18 cellular contexts compared by ENCODE assay signal in genomic region chr14:95003099-95003960, GRCh38.
"Had no signal": no experiment of that assay in that cellular context is flagged by ENCODE, and none has a peak within 500 bp of the region (broad histone marks: within the 10 kb centered on the region; RNA-seq: fewer than 3 reads in every experiment).

No MANE protein-coding gene starts in this region.

- H3K27me3 ChIP-seq: testis had no signal

- H3K4me3 Mint-ChIP-seq: activated naive CD4-positive, alpha-beta T cell treated with anti-CD3 and anti-CD28 coated beads, Interleukin-2, amount 10 ng/mL, durations not matched to agents 7 days and 5 days; activated naive CD8-positive, alpha-beta T cell treated with anti-CD3 and anti-CD28 coated beads, Interleukin-2, amount 50 U/mL, for 24 hours; dendritic cell treated with granulocyte-macrophage colony-stimulating factor and Interleukin-4, amounts not matched to agents 40 ng/mL and 50 ng/mL, for 4 days; natural killer cell; stimulated activated effector memory CD8-positive, alpha-beta T cell treated with anti-CD3 and anti-CD28 coated beads, Interleukin-12 subunit alpha, Interleukin-12 subunit beta, amount 100 ng/mL, for 72 hours; T-helper 1 cell treated with Interleukin-12 subunit alpha and Interleukin-12 subunit beta and Interleukin-4 antibody, amounts not matched to agents 30 μg/mL and 1 μg/mL, for 36 hours had no signal

- H3K4me1 Mint-ChIP-seq: activated naive CD4-positive, alpha-beta T cell treated with anti-CD3 and anti-CD28 coated beads, Interleukin-2, amount 10 ng/mL, durations not matched to agents 7 days and 5 days; activated naive CD8-positive, alpha-beta T cell treated with anti-CD3 and anti-CD28 coated beads, Interleukin-2, amount 50 U/mL, for 24 hours; natural killer cell; stimulated activated effector memory CD8-positive, alpha-beta T cell treated with anti-CD3 and anti-CD28 coated beads, Interleukin-12 subunit alpha, Interleukin-12 subunit beta, amount 100 ng/mL, for 72 hours had no signal

- H3K27ac ChIP-seq: esophagus squamous epithelium, testis, upper lobe of right lung had no signal

- H3K36me3 ChIP-seq: esophagus squamous epithelium, upper lobe of right lung had no signal

- H3K27ac Mint-ChIP-seq: activated naive CD4-positive, alpha-beta T cell treated with anti-CD3 and anti-CD28 coated beads, Interleukin-2, amount 10 ng/mL, durations not matched to agents 7 days and 5 days; activated naive CD8-positive, alpha-beta T cell treated with anti-CD3 and anti-CD28 coated beads, Interleukin-2, amount 50 U/mL, for 24 hours; dendritic cell treated with granulocyte-macrophage colony-stimulating factor and Interleukin-4, amounts not matched to agents 40 ng/mL and 50 ng/mL, for 4 days; natural killer cell; stimulated activated effector memory CD8-positive, alpha-beta T cell treated with anti-CD3 and anti-CD28 coated beads, Interleukin-12 subunit alpha, Interleukin-12 subunit beta, amount 100 ng/mL, for 72 hours; T-helper 1 cell treated with Interleukin-12 subunit alpha and Interleukin-12 subunit beta and Interleukin-4 antibody, amounts not matched to agents 30 μg/mL and 1 μg/mL, for 36 hours had no signal

- DNase-seq: activated CD4-positive, alpha-beta T cell treated with anti-CD3 and anti-CD28 coated beads, Interleukin-2, amount 50 U/mL, for 1 hour; activated CD4-positive, CD25-positive, alpha-beta regulatory T cell treated with anti-CD3 and anti-CD28 coated beads, Interleukin-2, amount 50 U/mL, for 72 hours; activated CD8-positive, alpha-beta memory T cell treated with anti-CD3 and anti-CD28 coated beads for 24 hours; activated CD8-positive, alpha-beta memory T cell treated with anti-CD3 and anti-CD28 coated beads, Interleukin-2, amount 50 U/mL, for 48 hours; activated effector memory CD4-positive, alpha-beta T cell treated with Interleukin-2 at 50 U/mL for 16 hours; activated naive CD4-positive, alpha-beta T cell treated with anti-CD3 and anti-CD28 coated beads, Interleukin-2, amount 10 ng/mL, durations not matched to agents 7 days and 5 days; activated naive CD8-positive, alpha-beta T cell treated with anti-CD3 and anti-CD28 coated beads, Interleukin-2, amount 50 U/mL, for 24 hours; activated T-cell treated with anti-CD3 and anti-CD28 coated beads, Interleukin-2, amount 50 U/mL, for 48 hours; effector CD8-positive, alpha-beta T cell; esophagus squamous epithelium; mesendoderm; natural killer cell; stimulated activated CD4-positive, alpha-beta T cell treated with anti-CD3 and anti-CD28 coated beads, Interleukin-4, amount 100 ng/mL, for 24 hours; testis; upper lobe of right lung had no signal

- H3K9me3 ChIP-seq: esophagus squamous epithelium, testis, upper lobe of right lung had no signal

- H3K4me3 ChIP-seq: esophagus squamous epithelium, testis, upper lobe of right lung had no signal

- H3K9me3 Mint-ChIP-seq: activated naive CD4-positive, alpha-beta T cell treated with anti-CD3 and anti-CD28 coated beads, Interleukin-2, amount 10 ng/mL, durations not matched to agents 7 days and 5 days; activated naive CD8-positive, alpha-beta T cell treated with anti-CD3 and anti-CD28 coated beads, Interleukin-2, amount 50 U/mL, for 24 hours; dendritic cell treated with granulocyte-macrophage colony-stimulating factor and Interleukin-4, amounts not matched to agents 40 ng/mL and 50 ng/mL, for 4 days; natural killer cell; stimulated activated effector memory CD8-positive, alpha-beta T cell treated with anti-CD3 and anti-CD28 coated beads, Interleukin-12 subunit alpha, Interleukin-12 subunit beta, amount 100 ng/mL, for 72 hours; T-helper 1 cell treated with Interleukin-12 subunit alpha and Interleukin-12 subunit beta and Interleukin-4 antibody, amounts not matched to agents 30 μg/mL and 1 μg/mL, for 36 hours had no signal

- H3K4me1 ChIP-seq: esophagus squamous epithelium, testis, upper lobe of right lung had no signal

- H3K36me3 Mint-ChIP-seq: activated naive CD4-positive, alpha-beta T cell treated with anti-CD3 and anti-CD28 coated beads, Interleukin-2, amount 10 ng/mL, durations not matched to agents 7 days and 5 days; natural killer cell; stimulated activated effector memory CD8-positive, alpha-beta T cell treated with anti-CD3 and anti-CD28 coated beads, Interleukin-12 subunit alpha, Interleukin-12 subunit beta, amount 100 ng/mL, for 72 hours had no signal
